ENCODE assay signal across 1 cellular context in genomic region chr19:34999498-35000337, GRCh38.
TF ChIP-seq lines count a peak whose summit lies in the region.

GRAMD1A (plus strand) TSS chr19:35000323; CDS start chr19:35000479, 156 bp downstream.

TF ChIP-seq in HepG2, 621 proteins besides CTCF, POLR2A, EP300 and RAD21 (continued from another document and continues in another):
- TF ChIP-seq HNF1A (IDR thresholded peaks at IDR 0.05; ENCODE audit: low read depth) (no peak), HNF1A (CRISPR knock-in tag; IDR thresholded peaks at IDR 0.05; ENCODE audit: borderline replicate concordance) (no peak), PLRG1 (conservative IDR thresholded peaks at IDR 0.05) (no peak), TAF15 (IDR thresholded peaks at IDR 0.05; ENCODE audit: low read depth, low read length, poor library complexity, severe bottlenecking) (no peak), RARA (CRISPR knock-in tag; IDR thresholded peaks at IDR 0.05) (peak; percentile 77), MED1 (CRISPR knock-in tag; IDR thresholded peaks at IDR 0.05) (peak; percentile 59), ZNF598 (CRISPR knock-in tag; IDR thresholded peaks at IDR 0.05; ENCODE audit: borderline replicate concordance) (no peak), JDP2 (CRISPR knock-in tag; IDR thresholded peaks at IDR 0.05; ENCODE audit: borderline replicate concordance) (no peak), ZNF552 (CRISPR knock-in tag; IDR thresholded peaks at IDR 0.05; ENCODE audit: borderline replicate concordance) (no peak), ZNF180 (CRISPR knock-in tag; IDR thresholded peaks at IDR 0.05; ENCODE audit: borderline replicate concordance, low read depth) (no peak), ZSCAN21 (CRISPR knock-in tag; IDR thresholded peaks at IDR 0.05; ENCODE audit: borderline replicate concordance) (no peak), TCF7L2 (IDR thresholded peaks at IDR 0.05; ENCODE audit: low read depth, low read length) (no peak), ZNF124 (CRISPR knock-in tag; IDR thresholded peaks at IDR 0.05) (no peak), TRAFD1 (CRISPR knock-in tag; IDR thresholded peaks at IDR 0.05; ENCODE audit: borderline replicate concordance) (no peak), ZFP36 (IDR thresholded peaks at IDR 0.05; ENCODE audit: borderline replicate concordance, low read depth, low read length, partially characterized antibody) (no peak), ZNF224 (CRISPR knock-in tag; IDR thresholded peaks at IDR 0.05) (no peak), MAZ (IDR thresholded peaks at IDR 0.05; ENCODE audit: borderline replicate concordance, low read depth, low read length) (peak; percentile 64; the same call in 1 of the 2 replicates), MAZ (CRISPR knock-in tag; IDR thresholded peaks at IDR 0.05; ENCODE audit: low read depth) (0 out of 2 replicates have a peak, but pooled peaks have one; percentile 18), ZNF256 (CRISPR knock-in tag; conservative IDR thresholded peaks at IDR 0.05) (no peak), PCBP1 (IDR thresholded peaks at IDR 0.05; ENCODE audit: borderline replicate concordance, low read depth, low read length) (no peak), ETV6 (CRISPR knock-in tag; conservative IDR thresholded peaks at IDR 0.05) (no peak), NKX3-1 (CRISPR knock-in tag; IDR thresholded peaks at IDR 0.05) (peak; percentile 41; the same call in 1 of the 2 replicates), CENPT (CRISPR knock-in tag; IDR thresholded peaks at IDR 0.05; ENCODE audit: low read depth) (no peak), TRIM24 (CRISPR knock-in tag; IDR thresholded peaks at IDR 0.05) (no peak), YY1 (IDR thresholded peaks at IDR 0.05; ENCODE audit: insufficient read depth, insufficient replicate concordance, low read depth, low read length) (no peak), ZNF781 (CRISPR knock-in tag; IDR thresholded peaks at IDR 0.05; ENCODE audit: borderline replicate concordance, not compliant biosample characterization) (no peak), GATAD2A (CRISPR knock-in tag; IDR thresholded peaks at IDR 0.05) (no peak; the same call in 1 of the 2 replicates), FOXA3 (CRISPR knock-in tag; IDR thresholded peaks at IDR 0.05) (no peak), ZNF333 (CRISPR knock-in tag; IDR thresholded peaks at IDR 0.05; ENCODE audit: borderline replicate concordance) (no peak), ZNF33B (CRISPR knock-in tag; IDR thresholded peaks at IDR 0.05) (no peak), JARID2 (CRISPR knock-in tag; IDR thresholded peaks at IDR 0.05; ENCODE audit: insufficient replicate concordance) (no peak), PHF5A (CRISPR knock-in tag; IDR thresholded peaks at IDR 0.05; ENCODE audit: low read depth, unreplicated experiment) (no peak), ATF1 (CRISPR knock-in tag; IDR thresholded peaks at IDR 0.05) (no peak), ZNF556 (CRISPR knock-in tag; IDR thresholded peaks at IDR 0.05; ENCODE audit: borderline replicate concordance) (no peak), ATF2 (CRISPR knock-in tag; IDR thresholded peaks at IDR 0.05) (no peak), ZNF317 (CRISPR knock-in tag; IDR thresholded peaks at IDR 0.05) (no peak), CC2D1A (CRISPR knock-in tag; IDR thresholded peaks at IDR 0.05) (no peak)
- TF ChIP-seq, protein P1, sequence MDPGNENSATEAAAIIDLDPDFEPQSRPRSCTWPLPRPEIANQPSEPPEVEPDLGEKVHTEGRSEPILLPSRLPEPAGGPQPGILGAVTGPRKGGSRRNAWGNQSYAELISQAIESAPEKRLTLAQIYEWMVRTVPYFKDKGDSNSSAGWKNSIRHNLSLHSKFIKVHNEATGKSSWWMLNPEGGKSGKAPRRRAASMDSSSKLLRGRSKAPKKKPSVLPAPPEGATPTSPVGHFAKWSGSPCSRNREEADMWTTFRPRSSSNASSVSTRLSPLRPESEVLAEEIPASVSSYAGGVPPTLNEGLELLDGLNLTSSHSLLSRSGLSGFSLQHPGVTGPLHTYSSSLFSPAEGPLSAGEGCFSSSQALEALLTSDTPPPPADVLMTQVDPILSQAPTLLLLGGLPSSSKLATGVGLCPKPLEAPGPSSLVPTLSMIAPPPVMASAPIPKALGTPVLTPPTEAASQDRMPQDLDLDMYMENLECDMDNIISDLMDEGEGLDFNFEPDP (CRISPR knock-in tag; conservative IDR thresholded peaks at IDR 0.05): no peak
- TF ChIP-seq, protein P2, sequence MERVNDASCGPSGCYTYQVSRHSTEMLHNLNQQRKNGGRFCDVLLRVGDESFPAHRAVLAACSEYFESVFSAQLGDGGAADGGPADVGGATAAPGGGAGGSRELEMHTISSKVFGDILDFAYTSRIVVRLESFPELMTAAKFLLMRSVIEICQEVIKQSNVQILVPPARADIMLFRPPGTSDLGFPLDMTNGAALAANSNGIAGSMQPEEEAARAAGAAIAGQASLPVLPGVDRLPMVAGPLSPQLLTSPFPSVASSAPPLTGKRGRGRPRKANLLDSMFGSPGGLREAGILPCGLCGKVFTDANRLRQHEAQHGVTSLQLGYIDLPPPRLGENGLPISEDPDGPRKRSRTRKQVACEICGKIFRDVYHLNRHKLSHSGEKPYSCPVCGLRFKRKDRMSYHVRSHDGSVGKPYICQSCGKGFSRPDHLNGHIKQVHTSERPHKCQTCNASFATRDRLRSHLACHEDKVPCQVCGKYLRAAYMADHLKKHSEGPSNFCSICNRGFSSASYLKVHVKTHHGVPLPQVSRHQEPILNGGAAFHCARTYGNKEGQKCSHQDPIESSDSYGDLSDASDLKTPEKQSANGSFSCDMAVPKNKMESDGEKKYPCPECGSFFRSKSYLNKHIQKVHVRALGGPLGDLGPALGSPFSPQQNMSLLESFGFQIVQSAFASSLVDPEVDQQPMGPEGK (CRISPR knock-in tag; IDR thresholded peaks at IDR 0.05): peak; percentile 85
- TF ChIP-seq, protein P3, sequence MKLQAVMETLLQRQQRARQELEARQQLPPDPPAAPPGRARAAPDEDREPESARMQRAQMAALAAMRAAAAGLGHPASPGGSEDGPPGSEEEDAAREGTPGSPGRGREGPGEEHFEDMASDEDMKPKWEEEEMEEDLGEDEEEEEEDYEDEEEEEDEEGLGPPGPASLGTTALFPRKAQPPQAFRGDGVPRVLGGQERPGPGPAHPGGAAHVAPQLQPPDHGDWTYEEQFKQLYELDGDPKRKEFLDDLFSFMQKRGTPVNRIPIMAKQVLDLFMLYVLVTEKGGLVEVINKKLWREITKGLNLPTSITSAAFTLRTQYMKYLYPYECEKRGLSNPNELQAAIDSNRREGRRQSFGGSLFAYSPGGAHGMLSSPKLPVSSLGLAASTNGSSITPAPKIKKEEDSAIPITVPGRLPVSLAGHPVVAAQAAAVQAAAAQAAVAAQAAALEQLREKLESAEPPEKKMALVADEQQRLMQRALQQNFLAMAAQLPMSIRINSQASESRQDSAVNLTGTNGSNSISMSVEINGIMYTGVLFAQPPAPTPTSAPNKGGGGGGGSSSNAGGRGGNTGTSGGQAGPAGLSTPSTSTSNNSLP (IDR thresholded peaks at IDR 0.05; ENCODE audit: low read depth, low read length): no peak
- TF ChIP-seq, protein P4, sequence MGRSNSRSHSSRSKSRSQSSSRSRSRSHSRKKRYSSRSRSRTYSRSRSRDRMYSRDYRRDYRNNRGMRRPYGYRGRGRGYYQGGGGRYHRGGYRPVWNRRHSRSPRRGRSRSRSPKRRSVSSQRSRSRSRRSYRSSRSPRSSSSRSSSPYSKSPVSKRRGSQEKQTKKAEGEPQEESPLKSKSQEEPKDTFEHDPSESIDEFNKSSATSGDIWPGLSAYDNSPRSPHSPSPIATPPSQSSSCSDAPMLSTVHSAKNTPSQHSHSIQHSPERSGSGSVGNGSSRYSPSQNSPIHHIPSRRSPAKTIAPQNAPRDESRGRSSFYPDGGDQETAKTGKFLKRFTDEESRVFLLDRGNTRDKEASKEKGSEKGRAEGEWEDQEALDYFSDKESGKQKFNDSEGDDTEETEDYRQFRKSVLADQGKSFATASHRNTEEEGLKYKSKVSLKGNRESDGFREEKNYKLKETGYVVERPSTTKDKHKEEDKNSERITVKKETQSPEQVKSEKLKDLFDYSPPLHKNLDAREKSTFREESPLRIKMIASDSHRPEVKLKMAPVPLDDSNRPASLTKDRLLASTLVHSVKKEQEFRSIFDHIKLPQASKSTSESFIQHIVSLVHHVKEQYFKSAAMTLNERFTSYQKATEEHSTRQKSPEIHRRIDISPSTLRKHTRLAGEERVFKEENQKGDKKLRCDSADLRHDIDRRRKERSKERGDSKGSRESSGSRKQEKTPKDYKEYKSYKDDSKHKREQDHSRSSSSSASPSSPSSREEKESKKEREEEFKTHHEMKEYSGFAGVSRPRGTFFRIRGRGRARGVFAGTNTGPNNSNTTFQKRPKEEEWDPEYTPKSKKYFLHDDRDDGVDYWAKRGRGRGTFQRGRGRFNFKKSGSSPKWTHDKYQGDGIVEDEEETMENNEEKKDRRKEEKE (IDR thresholded peaks at IDR 0.05): no peak
